10 cellular contexts compared by ENCODE assay signal in genomic region chr15:74696808-74697207, GRCh38. TPM values are rescaled to one million over a fixed set of nuclear protein-coding genes. Genes with fewer than 3 reads are reported as not detected.
DNase-seq lines count a peak whose midpoint lies in the region; ATAC-seq, FAIRE-seq and TF ChIP-seq lines count a peak whose summit lies in the region.
"Had no signal": no experiment of that assay in that cellular context is flagged by ENCODE, and none has a peak within 500 bp of the region (broad histone marks: within the 10 kb centered on the region; RNA-seq: fewer than 3 reads in every experiment).

No MANE protein-coding gene starts in this region.

- no peaks in the 10 kb centered on the region for H4K20me1 ChIP-seq in OCI-LY1 (ENCODE audit: insufficient read depth, low read length)

- no peak for TF ChIP-seq POLR2A in GM12891 (IDR thresholded peaks at IDR 0.05; ENCODE audit: low read depth, low read length)
- TF ChIP-seq POLR2A in gastrocnemius medialis (IDR thresholded peaks at IDR 0.05) = no peak

- H3K27ac ChIP-seq in OCI-LY1 (ENCODE audit: low read depth, low read length, poor library complexity, severe bottlenecking) (no peak overlapping the region), gastrocnemius medialis (no peak overlapping the region)

- TF ChIP-seq CTCF in OCI-LY1 (IDR thresholded peaks at IDR 0.05; ENCODE audit: low read length) (no peak), endothelial cell (IDR thresholded peaks at IDR 0.05; ENCODE audit: unreplicated experiment) (no peak), gastrocnemius medialis (IDR thresholded peaks at IDR 0.05 in 4 of 5, conservative IDR thresholded peaks at IDR 0.05 in 1 of 5) (no peak)

- in situ Hi-C loops in gastrocnemius medialis (cut with MboI; ENCODE audit: low sequenced_read_pairs in 4 of 4) = no loop called here

- ATAC-seq in gastrocnemius medialis (no peak), HG03175 (IDR thresholded peaks at IDR 0.05; ENCODE audit: unreplicated experiment) (no peak)

- H3K27me3 Mint-ChIP-seq in endothelial cell (ENCODE audit: unreplicated experiment) = peaks cover 2% of the 10 kb centered on the region

- no peaks in the 10 kb centered on the region for H3K36me3 Mint-ChIP-seq in endothelial cell (ENCODE audit: low read depth, unreplicated experiment)

- no peaks in the 10 kb centered on the region for H3K9me3 Mint-ChIP-seq in endothelial cell (ENCODE audit: unreplicated experiment)

- peaks cover 30% of the 10 kb centered on the region for H3K4me1 Mint-ChIP-seq in endothelial cell (ENCODE audit: unreplicated experiment)

- H3K4me3 ChIP-seq in OCI-LY1 (ENCODE audit: low read depth, low read length, poor library complexity, severe bottlenecking) (peak overlapping the region; percentile 96), gastrocnemius medialis (peak overlapping the region in 3 of 4 donors; percentile 87 to 98 (median 96))

- no peaks in the 10 kb centered on the region for H3K9me3 ChIP-seq in OCI-LY1 (ENCODE audit: low read length)
- no peaks in the 10 kb centered on the region for H3K9me3 ChIP-seq in gastrocnemius medialis

- H3K9me2 ChIP-seq in OCI-LY1 (ENCODE audit: low read depth, low read length) = no peaks in the 10 kb centered on the region

- FAIRE-seq in GM12891 (lab: Jason Lieb, UNC) = peak; percentile 55
- FAIRE-seq: small intestine had no signal

- H3K27me3 ChIP-seq in OCI-LY1 (ENCODE audit: insufficient read depth, low read length) = no peaks in the 10 kb centered on the region
- H3K27me3 ChIP-seq in gastrocnemius medialis = no peaks in the 10 kb centered on the region

- H3K4me1 ChIP-seq in OCI-LY1 (ENCODE audit: insufficient read depth, low read length, severe bottlenecking) = peaks cover 31% of the 10 kb centered on the region
- peaks cover 14 to 22% of the 10 kb centered on the region in 2 donors for H3K4me1 ChIP-seq in gastrocnemius medialis

- H3K9ac ChIP-seq in OCI-LY1 (ENCODE audit: low read length) = peak overlapping the region; percentile 95

- peak overlapping the region; percentile 100 for H3K4me3 Mint-ChIP-seq in endothelial cell (ENCODE audit: unreplicated experiment)

- H3K79me2 ChIP-seq in OCI-LY1 (ENCODE audit: insufficient read depth, low read length) = peaks cover 26% of the 10 kb centered on the region

- peak overlapping the region; percentile 94 for H3K4me2 ChIP-seq in OCI-LY1 (ENCODE audit: low read length)

- intact Hi-C loops in gastrocnemius medialis (cut with DNase I; ENCODE audit: low total_unique reads) = loop anchor here (5.0 kb wide), 1 partner anchor 45 kb away; no protein-coding TSS in a partner anchor

- H2AFZ ChIP-seq in OCI-LY1 (ENCODE audit: low read length) = no peak overlapping the region

- H3K36me3 ChIP-seq in OCI-LY1 (ENCODE audit: insufficient read depth, low read length) (no peaks in the 10 kb centered on the region; the same call in 1 of the 2 replicates), gastrocnemius medialis (no peaks in the 10 kb centered on the region)

- DNase-seq in GM12891 (ENCODE audit: insufficient read length, low spot score) = no peak
- DNase-seq in endothelial cell (ENCODE audit: low spot score) = no peak
- DNase-seq in gastrocnemius medialis = no peak
- no peak for DNase-seq in NCI-H2196 treated with DMSO at 0.1 percent for 48 hours (lab: John Stamatoyannopoulos, UW; ENCODE audit: unreplicated experiment)
- no peak for DNase-seq in NOMO-1 treated with dmso at 0.1 percent for 144 hours (lab: John Stamatoyannopoulos, UW; ENCODE audit: unreplicated experiment)
- DNase-seq: NCI-H1930, small intestine had no signal

- peak overlapping the region; percentile 100 for H3K27ac Mint-ChIP-seq in endothelial cell (ENCODE audit: unreplicated experiment)

- H3F3A ChIP-seq in OCI-LY1 (ENCODE audit: insufficient read depth, low read length) = no peaks in the 10 kb centered on the region

TF ChIP-seq in GM12891, 5 proteins besides CTCF, POLR2A, EP300 and RAD21:
- TF ChIP-seq POLR2AphosphoS5 (IDR thresholded peaks at IDR 0.05; ENCODE audit: low read depth, low read length) (no peak), TAF1 (IDR thresholded peaks at IDR 0.05; ENCODE audit: low read depth, low read length) (no peak), POU2F2 (IDR thresholded peaks at IDR 0.05; ENCODE audit: low read depth, low read length) (no peak), PAX5 (IDR thresholded peaks at IDR 0.05; ENCODE audit: insufficient read depth, low read length, severe bottlenecking) (no peak), SPI1 (IDR thresholded peaks at IDR 0.05; ENCODE audit: low read depth, low read length) (no peak)

RNA-seq across cellular contexts. Expression of gene EDC3, which starts 1.0 kb away (rescaled TPM):
- polyA plus RNA-seq in GM12891 (2012; ENCODE audit: low read depth, missing spikeins) = 26.7 TPM
- total RNA-seq in endothelial cell (ENCODE audit: unreplicated experiment) (71.0 TPM), gastrocnemius medialis (10 to 100 TPM in 3 of 4 donors, 1 to 10 TPM in 1; 7.9 to 19.4 (median 11.6) TPM)

RNA-seq across cellular contexts. Expression of gene CYP1A1, which starts 28.5 kb away (rescaled TPM):
- polyA plus RNA-seq in GM12891 (2012; ENCODE audit: low read depth, missing spikeins) = 1.1 TPM
- total RNA-seq in endothelial cell (ENCODE audit: unreplicated experiment) (7.0 TPM), gastrocnemius medialis (1 to 10 TPM in 2 of 4 donors, under 1 TPM in 2; 0.41 to 3.0 (median 1.6) TPM)

RNA-seq across cellular contexts. Expression of gene CYP1A2, which starts 51.8 kb away (rescaled TPM):
- not detected for polyA plus RNA-seq in GM12891 (2012; ENCODE audit: low read depth, missing spikeins)
- total RNA-seq in endothelial cell (ENCODE audit: unreplicated experiment) = not detected
- total RNA-seq in gastrocnemius medialis = not detected
- total RNA-seq: activated CD8-positive, alpha-beta memory T cell treated with anti-CD3 and anti-CD28 coated beads for 36 hours had no signal
- polyA plus RNA-seq: small intestine had no signal
